Comparison of ENCODE assay signal across 12 cellular contexts in genomic region chr2:118055512-118056164, GRCh38. TPM values are rescaled to one million over a fixed set of nuclear protein-coding genes. Genes with fewer than 3 reads are reported as not detected.
DNase-seq lines count a peak whose midpoint lies in the region; ATAC-seq and TF ChIP-seq lines count a peak whose summit lies in the region.
"Had no signal": no experiment of that assay in that cellular context is flagged by ENCODE, and none has a peak within 500 bp of the region (broad histone marks: within the 10 kb centered on the region; RNA-seq: fewer than 3 reads in every experiment).

No MANE protein-coding gene starts in this region.

- H3K9me3 Mint-ChIP-seq in naive thymus-derived CD4-positive, alpha-beta T cell = no peaks in the 10 kb centered on the region
- no peaks in the 10 kb centered on the region for H3K9me3 Mint-ChIP-seq in CD8-positive, alpha-beta T cell
- H3K9me3 Mint-ChIP-seq: neural crest cell had no signal

- no peak overlapping the region for H3K4me3 Mint-ChIP-seq in naive thymus-derived CD4-positive, alpha-beta T cell
- no peak overlapping the region for H3K4me3 Mint-ChIP-seq in CD8-positive, alpha-beta T cell
- H3K4me3 Mint-ChIP-seq: neural crest cell had no signal

- POLR2A ChIA-PET in naive thymus-derived CD4-positive, alpha-beta T cell (lab: Charles Lee) = no interaction called here
- POLR2A ChIA-PET in CD8-positive, alpha-beta T cell (lab: Charles Lee) = no interaction called here

- no peaks in the 10 kb centered on the region for H3K4me1 ChIP-seq in naive thymus-derived CD4-positive, alpha-beta T cell (ENCODE audit: control insufficient read depth in 2 of 2, insufficient read depth in 2 of 2, low read length in 2 of 2)
- no peaks in the 10 kb centered on the region for H3K4me1 ChIP-seq in CD8-positive, alpha-beta T cell (ENCODE audit: insufficient read depth, low read length)

- no peak overlapping the region for H3K4me3 ChIP-seq in naive thymus-derived CD4-positive, alpha-beta T cell (ENCODE audit: low read length)
- H3K4me3 ChIP-seq in CD8-positive, alpha-beta T cell (ENCODE audit: low read depth, low read length) = no peak overlapping the region
- H3K4me3 ChIP-seq: heart left ventricle had no signal

- TF ChIP-seq CTCF in CD8-positive, alpha-beta T cell (IDR thresholded peaks at IDR 0.05) = no peak

- H3K27me3 Mint-ChIP-seq in naive thymus-derived CD4-positive, alpha-beta T cell = peaks cover 35 to 57% (median 50%) of the 10 kb centered on the region in 5 donors
- H3K27me3 Mint-ChIP-seq in CD8-positive, alpha-beta T cell (ENCODE audit: low read depth) = peaks cover 39% of the 10 kb centered on the region

- no peak for DNase-seq in naive thymus-derived CD4-positive, alpha-beta T cell
- no peak for DNase-seq in CD8-positive, alpha-beta T cell
- DNase-seq in cortex of kidney (lab: John Stamatoyannopoulos, UW) = no peak
- no peak for DNase-seq in NCI-H526 treated with DMSO at 0.1 percent for 48 hours (lab: John Stamatoyannopoulos, UW)
- no peak for DNase-seq in NCI-H2081 (lab: John Stamatoyannopoulos, UW)
- DNase-seq: activated CD4-positive, alpha-beta T cell treated with anti-CD3 and anti-CD28 coated beads, Interleukin-2, amount 50 U/mL, for 48 hours; IMR-90 had no signal

- peaks cover 0 to 3% (median 0%) of the 10 kb centered on the region in 5 donors for H3K36me3 Mint-ChIP-seq in naive thymus-derived CD4-positive, alpha-beta T cell
- no peaks in the 10 kb centered on the region for H3K36me3 Mint-ChIP-seq in CD8-positive, alpha-beta T cell

- ATAC-seq in GM18870 (IDR thresholded peaks at IDR 0.05; ENCODE audit: unreplicated experiment) (peak; percentile 77), HG02571 (IDR thresholded peaks at IDR 0.05; ENCODE audit: unreplicated experiment) (peak; percentile 91), HG03469 (IDR thresholded peaks at IDR 0.05; ENCODE audit: unreplicated experiment) (peak; percentile 77)
- peak; percentile 75 for ATAC-seq in naive thymus-derived CD4-positive, alpha-beta T cell
- no peak for ATAC-seq in CD8-positive, alpha-beta T cell

- intact Hi-C loops in naive thymus-derived CD4-positive, alpha-beta T cell (cut with micrococcal nuclease) = no loop called here
- intact Hi-C loops in CD8-positive, alpha-beta T cell (cut with DNase I, micrococcal nuclease) = no loop called here

- no peaks in the 10 kb centered on the region for H3K27me3 ChIP-seq in naive thymus-derived CD4-positive, alpha-beta T cell (ENCODE audit: control insufficient read depth in 2 of 2, insufficient read depth in 2 of 2, low read length in 2 of 2)
- peaks cover 3% of the 10 kb centered on the region for H3K27me3 ChIP-seq in CD8-positive, alpha-beta T cell (ENCODE audit: insufficient read depth, low read length)

- peaks cover 0 to 16% (median 4%) of the 10 kb centered on the region in 7 donors for H3K4me1 Mint-ChIP-seq in naive thymus-derived CD4-positive, alpha-beta T cell
- H3K4me1 Mint-ChIP-seq in CD8-positive, alpha-beta T cell (ENCODE audit: low read depth) = peaks cover 7% of the 10 kb centered on the region

- H3K27ac Mint-ChIP-seq in naive thymus-derived CD4-positive, alpha-beta T cell = no peak overlapping the region
- H3K27ac Mint-ChIP-seq in CD8-positive, alpha-beta T cell = no peak overlapping the region

- no peaks in the 10 kb centered on the region for H3K9me3 ChIP-seq in naive thymus-derived CD4-positive, alpha-beta T cell (ENCODE audit: control insufficient read depth in 2 of 3, low read length in 3 of 3)
- H3K9me3 ChIP-seq in CD8-positive, alpha-beta T cell (ENCODE audit: low read length) = no peaks in the 10 kb centered on the region
- H3K9me3 ChIP-seq: heart left ventricle had no signal

- CTCF ChIA-PET in naive thymus-derived CD4-positive, alpha-beta T cell (lab: Charles Lee) = no interaction called here
- CTCF ChIA-PET in CD8-positive, alpha-beta T cell (lab: Charles Lee) = no interaction called here

- no peaks in the 10 kb centered on the region for H3K36me3 ChIP-seq in naive thymus-derived CD4-positive, alpha-beta T cell (ENCODE audit: control insufficient read depth in 2 of 3, insufficient read depth in 3 of 3, low read length in 3 of 3)
- no peaks in the 10 kb centered on the region for H3K36me3 ChIP-seq in CD8-positive, alpha-beta T cell (ENCODE audit: insufficient read depth, low read length)
- H3K36me3 ChIP-seq: heart left ventricle had no signal

- no peak overlapping the region for H3K27ac ChIP-seq in naive thymus-derived CD4-positive, alpha-beta T cell (ENCODE audit: low read depth, low read length)
- no peak overlapping the region for H3K27ac ChIP-seq in CD8-positive, alpha-beta T cell (ENCODE audit: low read depth, low read length)

RNA-seq across cellular contexts. Expression of gene INSIG2, which starts 32.6 kb away (rescaled TPM):
- total RNA-seq in naive thymus-derived CD4-positive, alpha-beta T cell = 10 to 100 TPM in 4 of 5 experiments, 1 to 10 TPM in 1; 8.5 to 31.5 (median 20.3) TPM
- 10 to 100 TPM; 23.1 to 25.4 TPM for polyA plus RNA-seq in naive thymus-derived CD4-positive, alpha-beta T cell
- total RNA-seq in CD8-positive, alpha-beta T cell = 10 to 100 TPM; 10.9 to 11.8 TPM

RNA-seq across cellular contexts. Expression of gene CCDC93, which starts 41.8 kb away (rescaled TPM):
- 10 to 100 TPM; 34.8 to 73.9 (median 51.5) TPM for total RNA-seq in naive thymus-derived CD4-positive, alpha-beta T cell
- 1 to 10 TPM; 5.9 to 8.0 TPM for polyA plus RNA-seq in naive thymus-derived CD4-positive, alpha-beta T cell
- total RNA-seq in CD8-positive, alpha-beta T cell = 10 to 100 TPM; 84.4 to 85.3 TPM
